19 cellular contexts compared by ENCODE assay signal in the genomic region with DNA sequence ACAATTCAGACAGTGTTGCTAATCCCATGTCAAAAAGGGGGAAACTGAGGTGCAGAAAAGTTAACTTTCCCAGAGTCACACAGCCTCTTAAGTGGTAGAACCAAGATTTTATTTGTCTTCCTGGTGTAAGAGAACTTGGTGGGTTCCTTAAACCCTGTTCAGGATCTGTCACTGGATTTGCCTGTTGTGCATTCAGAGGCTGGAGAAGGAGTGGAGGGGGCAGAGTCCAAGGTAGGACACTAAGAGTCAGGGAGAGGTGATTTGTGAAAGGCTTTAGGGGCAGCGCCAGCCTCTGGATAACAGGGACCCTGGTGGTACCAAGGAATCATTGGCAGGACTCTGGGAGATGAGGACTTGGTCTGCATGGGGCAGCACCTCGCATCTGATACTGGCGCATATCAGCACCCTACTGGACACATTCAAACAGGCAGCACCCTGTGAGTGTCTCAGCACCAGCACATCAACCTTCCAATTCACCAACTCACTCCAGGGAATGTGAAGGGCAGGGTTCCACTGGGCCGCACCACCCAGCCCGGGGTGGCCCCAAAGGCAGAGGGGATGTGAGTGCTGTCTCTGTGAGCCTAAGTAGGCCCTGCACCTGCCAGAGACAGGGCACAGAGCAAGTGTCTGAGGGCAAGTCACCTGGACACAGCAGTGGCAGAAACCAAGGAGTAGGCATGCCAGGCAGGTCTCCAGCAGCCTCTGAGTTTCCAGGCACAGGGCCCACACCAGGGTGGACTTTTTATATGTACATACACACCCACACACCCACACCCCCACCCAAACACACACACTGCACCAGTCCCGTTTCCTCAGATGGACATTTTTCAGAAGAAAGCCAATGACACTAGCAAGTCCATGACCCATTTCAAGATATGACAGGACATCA.
"Had no signal": no experiment of that assay in that cellular context is flagged by ENCODE, and none has a peak within 500 bp of the region (broad histone marks: within the 10 kb centered on the region; RNA-seq: fewer than 3 reads in every experiment).

No MANE protein-coding gene starts in this region.

- H3K27ac ChIP-seq: adrenal gland, esophagus squamous epithelium, gastroesophageal sphincter, tibial artery had no signal

- ATAC-seq: gastroesophageal sphincter, natural killer cell, T-cell, WTC11 had no signal

- H3K9me3 Mint-ChIP-seq: activated naive CD4-positive, alpha-beta T cell treated with anti-CD3 and anti-CD28 coated beads, Interleukin-2, amount 50 U/mL, for 24 hours; central memory CD8-positive, alpha-beta T cell; mesothelial cell of epicardium; natural killer cell; T-cell; WTC11 had no signal

- DNase-seq: activated CD4-positive, alpha-beta T cell treated with anti-CD3 and anti-CD28 coated beads, Interleukin-2, amount 50 U/mL, for 48 hours; activated gamma-delta T cell treated with Interleukin-2 at 50 U/mL for 16 hours; adrenal gland; esophagus squamous epithelium; head of caudate nucleus; hypothalamus; natural killer cell; stimulated activated CD4-positive, alpha-beta T cell treated with anti-CD3 and anti-CD28 coated beads, Interleukin-4, amount 100 ng/mL, for 24 hours; stimulated activated naive CD4-positive, alpha-beta T cell treated with Interleukin-2 at 50 U/mL for 16 hours; T-cell; T-helper 9 cell; tibial artery had no signal

- H3K4me3 Mint-ChIP-seq: activated naive CD4-positive, alpha-beta T cell treated with anti-CD3 and anti-CD28 coated beads, Interleukin-2, amount 50 U/mL, for 24 hours; central memory CD8-positive, alpha-beta T cell; mesothelial cell of epicardium; natural killer cell; T-cell; WTC11 had no signal

- H3K36me3 ChIP-seq: adrenal gland, esophagus squamous epithelium, gastroesophageal sphincter, tibial artery had no signal

- H3K27me3 Mint-ChIP-seq: activated naive CD4-positive, alpha-beta T cell treated with anti-CD3 and anti-CD28 coated beads, Interleukin-2, amount 50 U/mL, for 24 hours; central memory CD8-positive, alpha-beta T cell; T-cell had no signal

- H3K4me1 Mint-ChIP-seq: WTC11 had no signal

- H3K4me1 ChIP-seq: adrenal gland, gastroesophageal sphincter had no signal

- H3K27ac Mint-ChIP-seq: activated naive CD4-positive, alpha-beta T cell treated with anti-CD3 and anti-CD28 coated beads, Interleukin-2, amount 50 U/mL, for 24 hours; mesothelial cell of epicardium; natural killer cell; progenitor cell of endocrine pancreas; T-cell; WTC11 had no signal

- H3K9me3 ChIP-seq: adrenal gland, esophagus squamous epithelium, gastroesophageal sphincter, tibial artery had no signal

- H3K36me3 Mint-ChIP-seq: activated naive CD4-positive, alpha-beta T cell treated with anti-CD3 and anti-CD28 coated beads, Interleukin-2, amount 50 U/mL, for 24 hours; mesothelial cell of epicardium; natural killer cell; T-cell; WTC11 had no signal

- H3K27me3 ChIP-seq: adrenal gland, esophagus squamous epithelium, gastroesophageal sphincter, tibial artery had no signal

- H3K4me3 ChIP-seq: adrenal gland, esophagus squamous epithelium, gastroesophageal sphincter, lung, tibial artery had no signal
